Comparison of ENCODE assay signal across 8 cellular contexts in genomic region chr22:42615092-42615859, GRCh38. TPM values are rescaled to one million over a fixed set of nuclear protein-coding genes. Genes with fewer than 3 reads are reported as not detected.
DNase-seq lines count a peak whose midpoint lies in the region; ATAC-seq, FAIRE-seq and TF ChIP-seq lines count a peak whose summit lies in the region.

No MANE protein-coding gene starts in this region.

- DNase-seq in BE2C (peak; percentile 95), GM19239 (ENCODE audit: insufficient read length, low spot score) (peak; percentile 86), NCI-H526 (lab: John Stamatoyannopoulos, UW) (peak; percentile 97 to 99), right lobe of liver (peak; percentile 84 to 92 (median 88))
- DNase-seq in activated CD4-positive, alpha-beta T cell treated with anti-CD3 and anti-CD28 coated beads, Interleukin-2, amount 10 ng/mL, durations not matched to agents 7 days and 5 days, result peak; percentile 92
- DNase-seq in stimulated activated CD4-positive, alpha-beta T cell treated with anti-CD3 and anti-CD28 coated beads, Interleukin-4, amount 100 ng/mL, for 24 hours, result peak; percentile 95

- TF ChIP-seq CTCF in BE2C (IDR thresholded peaks at IDR 0.05; ENCODE audit: low read depth, low read length) (no peak), right lobe of liver (IDR thresholded peaks at IDR 0.05) (no peak)

- intact Hi-C loops in dendritic cell treated with granulocyte-macrophage colony-stimulating factor and Interleukin-4, amounts not matched to agents 40 ng/mL and 50 ng/mL, for 4 days (cut with micrococcal nuclease), result loop anchor here (2.0 kb wide), 1 partner anchor 34 kb away; the partner anchor contains the start of gene CYB5R3
- intact Hi-C loops in right lobe of liver (cut with DNase I), result no loop called here

- H3K27ac ChIP-seq in right lobe of liver, result peak overlapping the region; percentile 92 to 96 (median 94)

- H3K4me3 ChIP-seq in BE2C (ENCODE audit: low read depth, low read length) (peak overlapping the region; percentile 92), right lobe of liver (peak overlapping the region; percentile 88 to 94 (median 93))

- ATAC-seq in HG03457 (IDR thresholded peaks at IDR 0.05; ENCODE audit: unreplicated experiment) (peak; percentile 42), right lobe of liver (peak; percentile 60 to 76 (median 72))

- CTCF ChIA-PET in activated CD4-positive, alpha-beta T cell treated with anti-CD3 and anti-CD28 coated beads, Interleukin-2, amount 10 ng/mL, durations not matched to agents 7 days and 5 days (lab: Charles Lee), result interaction anchor here (0.7 to 2.0 kb wide), 6 partner anchors 10 to 69 kb away, joined by 3 to 6 read pairs (median 4); no protein-coding TSS in a partner anchor

- H3K4me3 Mint-ChIP-seq in activated CD4-positive, alpha-beta T cell treated with anti-CD3 and anti-CD28 coated beads, Interleukin-2, amount 10 ng/mL, durations not matched to agents 7 days and 5 days, result peak overlapping the region; percentile 84
- H3K4me3 Mint-ChIP-seq in dendritic cell treated with granulocyte-macrophage colony-stimulating factor and Interleukin-4, amounts not matched to agents 40 ng/mL and 50 ng/mL, for 4 days, result peak overlapping the region; percentile 94

- no peaks in the 10 kb centered on the region for H3K27me3 Mint-ChIP-seq in activated CD4-positive, alpha-beta T cell treated with anti-CD3 and anti-CD28 coated beads, Interleukin-2, amount 10 ng/mL, durations not matched to agents 7 days and 5 days
- no peaks in the 10 kb centered on the region for H3K27me3 Mint-ChIP-seq in dendritic cell treated with granulocyte-macrophage colony-stimulating factor and Interleukin-4, amounts not matched to agents 40 ng/mL and 50 ng/mL, for 4 days

- H3K27me3 ChIP-seq in BE2C, result no peaks in the 10 kb centered on the region
- H3K27me3 ChIP-seq in right lobe of liver, result no peaks in the 10 kb centered on the region

- WGBS in right lobe of liver (ENCODE audit: insufficient coverage, low coverage, low lambda C conversion rate, missing lambda C conversion rate), result under 1% methylated on average over 35 of the region's 35 CpGs

- H3K36me3 ChIP-seq in BE2C, result peaks cover 24% of the 10 kb centered on the region
- H3K36me3 ChIP-seq in right lobe of liver, result peaks cover 0 to 11% (median 0%) of the 10 kb centered on the region in 4 donors

- POLR2A ChIA-PET in activated CD4-positive, alpha-beta T cell treated with anti-CD3 and anti-CD28 coated beads, Interleukin-2, amount 10 ng/mL, durations not matched to agents 7 days and 5 days (lab: Charles Lee), result interaction anchor here (0.5 to 2.0 kb wide), 6 partner anchors 8 to 572 kb away, joined by 3 to 8 read pairs (median 4); partner anchors contain the start of gene CYB5R3

- FAIRE-seq in GM19239 (lab: Jason Lieb, UNC), result no peak

- H3K9me3 ChIP-seq in BE2C (no peaks in the 10 kb centered on the region), right lobe of liver (no peaks in the 10 kb centered on the region)

- H3K4me1 Mint-ChIP-seq in activated CD4-positive, alpha-beta T cell treated with anti-CD3 and anti-CD28 coated beads, Interleukin-2, amount 10 ng/mL, durations not matched to agents 7 days and 5 days, result peaks cover 50% of the 10 kb centered on the region
- peaks cover 60% of the 10 kb centered on the region for H3K4me1 Mint-ChIP-seq in dendritic cell treated with granulocyte-macrophage colony-stimulating factor and Interleukin-4, amounts not matched to agents 40 ng/mL and 50 ng/mL, for 4 days (ENCODE audit: low read depth)

- peak overlapping the region; percentile 99 for H3K27ac Mint-ChIP-seq in activated CD4-positive, alpha-beta T cell treated with anti-CD3 and anti-CD28 coated beads, Interleukin-2, amount 10 ng/mL, durations not matched to agents 7 days and 5 days
- peak overlapping the region; percentile 100 for H3K27ac Mint-ChIP-seq in dendritic cell treated with granulocyte-macrophage colony-stimulating factor and Interleukin-4, amounts not matched to agents 40 ng/mL and 50 ng/mL, for 4 days

- peaks cover 6% of the 10 kb centered on the region; the same call in 1 of the 2 replicates for H3K4me1 ChIP-seq in BE2C
- H3K4me1 ChIP-seq in right lobe of liver, result peaks cover 0 to 32% (median 20%) of the 10 kb centered on the region in 4 donors

- no peaks in the 10 kb centered on the region for H3K9me3 Mint-ChIP-seq in activated CD4-positive, alpha-beta T cell treated with anti-CD3 and anti-CD28 coated beads, Interleukin-2, amount 10 ng/mL, durations not matched to agents 7 days and 5 days
- no peaks in the 10 kb centered on the region for H3K9me3 Mint-ChIP-seq in dendritic cell treated with granulocyte-macrophage colony-stimulating factor and Interleukin-4, amounts not matched to agents 40 ng/mL and 50 ng/mL, for 4 days

- TF ChIP-seq POLR2A in right lobe of liver (IDR thresholded peaks at IDR 0.05), result peak; percentile 94

- peaks cover 23% of the 10 kb centered on the region for H3K36me3 Mint-ChIP-seq in activated CD4-positive, alpha-beta T cell treated with anti-CD3 and anti-CD28 coated beads, Interleukin-2, amount 10 ng/mL, durations not matched to agents 7 days and 5 days (ENCODE audit: low read depth)
- peaks cover 61% of the 10 kb centered on the region for H3K36me3 Mint-ChIP-seq in dendritic cell treated with granulocyte-macrophage colony-stimulating factor and Interleukin-4, amounts not matched to agents 40 ng/mL and 50 ng/mL, for 4 days (ENCODE audit: low read depth)

RNA-seq across cellular contexts. Expression of gene POLDIP3, which starts 0.6 kb away (rescaled TPM):
- 147 TPM for polyA plus RNA-seq in BE2C (2012; ENCODE audit: insufficient read depth, insufficient read length, low read depth)
- total RNA-seq in activated CD4-positive, alpha-beta T cell treated with anti-CD3 and anti-CD28 coated beads, Interleukin-2, amount 10 ng/mL, durations not matched to agents 7 days and 5 days, result 10 to 100 TPM; 83.4 to 97.7 TPM
- total RNA-seq in right lobe of liver, result 10 to 100 TPM; 17.1 to 22.6 (median 21.1) TPM

RNA-seq across cellular contexts. Expression of gene ATP5MGL, which starts 25.1 kb away (rescaled TPM):
- not detected for polyA plus RNA-seq in BE2C (2012; ENCODE audit: insufficient read depth, insufficient read length, low read depth)
- total RNA-seq in activated CD4-positive, alpha-beta T cell treated with anti-CD3 and anti-CD28 coated beads, Interleukin-2, amount 10 ng/mL, durations not matched to agents 7 days and 5 days, result under 1 TPM; 0.45 to 0.71 TPM
- under 1 TPM in 3 of 6 experiments, not detected in 3; 0.37 to 0.78 (median 0.68) TPM for total RNA-seq in right lobe of liver

RNA-seq across cellular contexts. Expression of gene CYB5R3, which starts 33.9 kb away (rescaled TPM):
- polyA plus RNA-seq in BE2C (2012; ENCODE audit: insufficient read depth, insufficient read length, low read depth), result 287 TPM
- 10 to 100 TPM; 84.3 to 91.9 TPM for total RNA-seq in activated CD4-positive, alpha-beta T cell treated with anti-CD3 and anti-CD28 coated beads, Interleukin-2, amount 10 ng/mL, durations not matched to agents 7 days and 5 days
- total RNA-seq in right lobe of liver, result 100 to 1,000 TPM; 146 to 211 (median 170) TPM

Comparison
In these comparisons a context has a peak if more than half of its experiments do, and no peak if none do; other contexts are left out.
1. Peak in every context shown above with its lines: DNase-seq, ATAC-seq, H3K4me3 ChIP-seq and H3K27ac ChIP-seq.